In genomic region chr12:32148372-32148771, GRCh38 we compare ENCODE assay signal across 12 cellular contexts.
"Had no signal": no experiment of that assay in that cellular context is flagged by ENCODE, and none has a peak within 500 bp of the region (broad histone marks: within the 10 kb centered on the region; RNA-seq: fewer than 3 reads in every experiment).

No MANE protein-coding gene starts in this region.

- H3K9me3 ChIP-seq: sigmoid colon had no signal

- H3K9me3 Mint-ChIP-seq: memory B cell; natural killer cell treated with Interleukin-12 subunit alpha and Interleukin-12 subunit beta and Interleukin-15 and Interleukin-18, amount 100 ng/mL, for 72 hours; T-helper 2 cell treated with Interferon-gamma antibody and Interleukin-4, amounts not matched to agents 5 μg/mL and 100 μg/mL, for 36 hours; type B pancreatic cell had no signal

- H3K36me3 Mint-ChIP-seq: natural killer cell treated with Interleukin-12 subunit alpha and Interleukin-12 subunit beta and Interleukin-15 and Interleukin-18, amount 100 ng/mL, for 72 hours had no signal

- H3K27me3 ChIP-seq: sigmoid colon had no signal

- DNase-seq: activated effector memory CD4-positive, alpha-beta T cell treated with anti-CD3 and anti-CD28 coated beads, Interleukin-2, amount 50 U/mL, for 16 hours; activated T-cell treated with anti-CD3 and anti-CD28 coated beads, Interleukin-2, amount 50 U/mL, for 1 hour; effector CD4-positive, alpha-beta T cell; sigmoid colon; stimulated activated CD4-positive, alpha-beta T cell treated with anti-CD3 and anti-CD28 coated beads, Interleukin-12 subunit alpha, Interleukin-12 subunit beta, amount 100 ng/mL, for 4 hours; stimulated activated naive CD4-positive, alpha-beta T cell treated with Interleukin-2 at 50 U/mL for 16 hours had no signal

- H3K27me3 Mint-ChIP-seq: activated naive CD8-positive, alpha-beta T cell; memory B cell; natural killer cell treated with Interleukin-12 subunit alpha and Interleukin-12 subunit beta and Interleukin-15 and Interleukin-18, amount 100 ng/mL, for 72 hours; type B pancreatic cell had no signal

- H3K36me3 ChIP-seq: sigmoid colon had no signal

- H3K27ac Mint-ChIP-seq: activated naive CD8-positive, alpha-beta T cell; memory B cell; natural killer cell treated with Interleukin-12 subunit alpha and Interleukin-12 subunit beta and Interleukin-15 and Interleukin-18, amount 100 ng/mL, for 72 hours; T-helper 2 cell treated with Interferon-gamma antibody and Interleukin-4, amounts not matched to agents 5 μg/mL and 100 μg/mL, for 36 hours; type B pancreatic cell had no signal

- H3K4me3 Mint-ChIP-seq: activated naive CD8-positive, alpha-beta T cell; memory B cell; natural killer cell treated with Interleukin-12 subunit alpha and Interleukin-12 subunit beta and Interleukin-15 and Interleukin-18, amount 100 ng/mL, for 72 hours; T-helper 2 cell treated with Interferon-gamma antibody and Interleukin-4, amounts not matched to agents 5 μg/mL and 100 μg/mL, for 36 hours; type B pancreatic cell had no signal

- ATAC-seq: activated CD4-positive, CD25-positive, alpha-beta regulatory T cell treated with anti-CD3 and anti-CD28 coated beads, Interleukin-2, amount 50 U/mL, for 24 hours; natural killer cell treated with Interleukin-12 subunit alpha and Interleukin-12 subunit beta and Interleukin-15 and Interleukin-18, amount 100 ng/mL, for 72 hours had no signal

- H3K4me3 ChIP-seq: sigmoid colon had no signal
